ENCODE assay signal across 9 cellular contexts in the genomic region with DNA sequence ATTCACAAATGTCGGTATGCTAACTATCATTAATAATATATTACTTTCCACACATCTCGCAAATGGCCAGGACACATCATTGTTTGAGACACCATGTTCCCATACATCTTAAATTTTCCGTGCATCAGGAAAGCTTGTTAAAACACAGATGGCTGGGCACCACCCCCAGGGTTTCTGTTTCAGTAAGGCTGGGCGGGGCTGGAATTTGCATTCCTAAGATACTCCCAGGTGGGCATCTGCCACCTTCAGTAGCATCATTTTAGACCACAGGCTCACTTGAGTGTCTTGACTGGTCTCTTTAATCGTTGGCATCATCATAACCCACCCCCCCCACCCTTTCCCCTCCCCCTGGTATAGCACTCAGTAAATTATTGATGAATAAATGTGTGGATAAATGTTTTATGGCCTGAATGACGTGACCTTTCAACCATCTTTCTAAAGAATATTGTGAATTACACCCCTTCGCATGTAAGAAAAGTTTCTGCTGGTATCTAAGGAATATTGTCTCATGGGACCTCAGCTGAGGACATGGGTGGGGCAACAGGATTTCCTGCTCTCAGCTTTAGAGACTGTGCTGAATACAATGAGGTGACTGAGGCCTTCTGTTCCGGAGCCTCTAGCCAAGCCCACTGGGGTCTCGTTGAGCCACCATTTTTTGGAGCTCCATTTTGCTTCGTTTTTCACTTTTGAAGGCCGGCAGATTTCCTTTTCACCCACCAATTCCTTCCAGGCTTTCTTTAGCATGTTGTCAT.
DNase-seq lines count a peak whose midpoint lies in the region; ATAC-seq and TF ChIP-seq lines count a peak whose summit lies in the region.
"Had no signal": no experiment of that assay in that cellular context is flagged by ENCODE, and none has a peak within 500 bp of the region (broad histone marks: within the 10 kb centered on the region; RNA-seq: fewer than 3 reads in every experiment).

No MANE protein-coding gene starts in this region.

- no peaks in the 10 kb centered on the region for H3K9me3 ChIP-seq in T-helper 17 cell (ENCODE audit: control insufficient read depth, low read length, poor library complexity, severe bottlenecking)

- no peak for DNase-seq in CD14-positive monocyte (ENCODE audit: low spot score)
- no peak for DNase-seq in T-helper 17 cell
- peak; percentile 66 for DNase-seq in fibroblast of pulmonary artery (ENCODE audit: low read depth)
- no peak for DNase-seq in osteocyte (ENCODE audit: extremely low spot score, unreplicated experiment)
- DNase-seq in head of caudate nucleus = no peak
- no peak for DNase-seq in DMS153 (lab: John Stamatoyannopoulos, UW)
- no peak for DNase-seq in NCI-H748 treated with DMSO at 0.1 percent for 48 hours (lab: John Stamatoyannopoulos, UW)
- no peak for DNase-seq in effector CD4-positive, alpha-beta T cell

- no peak for ATAC-seq in T-helper 17 cell
- ATAC-seq: SK-N-SH treated with all-trans-retinoic acid at 6 μM for 48 hours had no signal

- peaks cover 80 to 85% of the 10 kb centered on the region in 2 donors for H3K36me3 Mint-ChIP-seq in CD14-positive monocyte
- peaks cover 10% of the 10 kb centered on the region for H3K36me3 Mint-ChIP-seq in T-helper 17 cell (ENCODE audit: low read depth)
- H3K36me3 Mint-ChIP-seq in osteocyte (ENCODE audit: unreplicated experiment) = no peaks in the 10 kb centered on the region

- H3K4me1 Mint-ChIP-seq in CD14-positive monocyte (peaks cover 77% of the 10 kb centered on the region), T-helper 17 cell (peaks cover 39% of the 10 kb centered on the region), osteocyte (ENCODE audit: unreplicated experiment) (peaks cover 40% of the 10 kb centered on the region)

- H3K4me3 ChIP-seq in fibroblast of pulmonary artery (replicated peaks; ENCODE audit: low read depth, low read length) = no peak overlapping the region

- intact Hi-C loops in CD14-positive monocyte (cut with micrococcal nuclease) (loop anchor here in 1 of 2 donors (5.0 kb wide), 1 partner anchor 39 kb away; no protein-coding TSS in a partner anchor), head of caudate nucleus (cut with DNase I) (no loop called here)

- H3K4me3 Mint-ChIP-seq in CD14-positive monocyte = peak overlapping the region in 1 of 2 donors; percentile 62
- peak overlapping the region; percentile 57 for H3K4me3 Mint-ChIP-seq in T-helper 17 cell
- no peak overlapping the region for H3K4me3 Mint-ChIP-seq in osteocyte (ENCODE audit: unreplicated experiment)

- peaks cover 2 to 11% (median 6%) of the 10 kb centered on the region in 7 donors for H3K9me3 Mint-ChIP-seq in CD14-positive monocyte
- H3K9me3 Mint-ChIP-seq in osteocyte (ENCODE audit: unreplicated experiment) = no peaks in the 10 kb centered on the region

- H3K27me3 Mint-ChIP-seq in CD14-positive monocyte (ENCODE audit: low read depth in 3 of 3) (peaks cover 0 to 1% (median 0%) of the 10 kb centered on the region in 3 donors), T-helper 17 cell (no peaks in the 10 kb centered on the region), osteocyte (ENCODE audit: unreplicated experiment) (no peaks in the 10 kb centered on the region)

- peak overlapping the region; percentile 83 to 93 (median 90) for H3K27ac Mint-ChIP-seq in CD14-positive monocyte
- H3K27ac Mint-ChIP-seq in T-helper 17 cell = peak overlapping the region; percentile 62
- H3K27ac Mint-ChIP-seq in osteocyte (ENCODE audit: unreplicated experiment) = peak overlapping the region; percentile 59

- TF ChIP-seq CTCF in CD14-positive monocyte (IDR thresholded peaks at IDR 0.05) (no peak), fibroblast of pulmonary artery (IDR thresholded peaks at IDR 0.05; ENCODE audit: low read length, missing control alignments) (no peak), osteocyte (IDR thresholded peaks at IDR 0.05) (no peak)
